In the genomic region with DNA sequence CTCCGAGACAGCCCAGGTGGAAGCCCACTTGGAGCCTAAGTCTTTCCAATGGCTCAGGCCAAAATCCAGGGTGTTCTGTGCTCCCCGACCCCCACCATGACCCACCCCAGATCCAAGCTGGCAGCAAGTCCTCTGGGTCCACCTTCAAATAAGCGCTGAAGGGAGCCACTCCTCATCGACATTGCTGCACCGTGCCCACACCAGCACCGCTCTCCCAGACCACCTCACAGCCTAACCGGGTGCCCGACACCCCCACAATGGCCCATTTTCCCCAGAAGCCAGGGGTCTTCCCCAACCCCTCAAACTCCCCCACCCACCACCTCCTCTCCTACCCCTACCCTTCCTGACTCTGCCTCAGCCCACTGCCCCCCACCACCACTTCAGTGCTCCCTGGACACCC, we compare ENCODE assay signal across 15 cellular contexts. TPM values are rescaled to one million over a fixed set of nuclear protein-coding genes. Genes with fewer than 3 reads are reported as not detected.
DNase-seq lines count a peak whose midpoint lies in the region; ATAC-seq lines count a peak whose summit lies in the region.
"Had no signal": no experiment of that assay in that cellular context is flagged by ENCODE, and none has a peak within 500 bp of the region (broad histone marks: within the 10 kb centered on the region; RNA-seq: fewer than 3 reads in every experiment).

No MANE protein-coding gene starts in this region.

- peak overlapping the region; percentile 10 for H3K4me3 Mint-ChIP-seq in activated T-cell treated with anti-CD3 and anti-CD28 coated beads, Interleukin-2, amount 50 U/mL, for 24 hours
- no peak overlapping the region for H3K4me3 Mint-ChIP-seq in activated CD4-positive, alpha-beta memory T cell treated with anti-CD3 and anti-CD28 coated beads, Interleukin-2, amount 10 ng/mL, durations not matched to agents 7 days and 5 days
- no peak overlapping the region for H3K4me3 Mint-ChIP-seq in stimulated activated naive B cell treated with anti-CD40 and anti-IgM and Interleukin-4, amounts not matched to agents 10 μg/mL and 1 μg/mL and 100 μg/mL, for 72 hours
- H3K4me3 Mint-ChIP-seq: neural progenitor cell had no signal

- peaks cover 96% of the 10 kb centered on the region for H3K36me3 Mint-ChIP-seq in activated T-cell treated with anti-CD3 and anti-CD28 coated beads, Interleukin-2, amount 50 U/mL, for 24 hours (ENCODE audit: low read depth)
- peaks cover 76% of the 10 kb centered on the region for H3K36me3 Mint-ChIP-seq in activated CD4-positive, alpha-beta memory T cell treated with anti-CD3 and anti-CD28 coated beads, Interleukin-2, amount 10 ng/mL, durations not matched to agents 7 days and 5 days (ENCODE audit: low read depth)
- H3K36me3 Mint-ChIP-seq in stimulated activated naive B cell treated with anti-CD40 and anti-IgM and Interleukin-4, amounts not matched to agents 10 μg/mL and 1 μg/mL and 100 μg/mL, for 72 hours = peaks cover 32 to 54% of the 10 kb centered on the region in 2 donors

- no peaks in the 10 kb centered on the region for H3K27me3 ChIP-seq in effector memory CD4-positive, alpha-beta T cell (replicated peaks; ENCODE audit: control insufficient read depth, insufficient read depth, low read length, poor library complexity, severe bottlenecking)
- H3K27me3 ChIP-seq: heart right ventricle, neural progenitor cell, vagina had no signal

- H3K4me1 ChIP-seq in effector memory CD4-positive, alpha-beta T cell (ENCODE audit: control insufficient read depth, insufficient read depth, low read length, poor library complexity, severe bottlenecking) = peaks cover 82% of the 10 kb centered on the region

- POLR2A ChIA-PET in activated CD4-positive, alpha-beta memory T cell treated with anti-CD3 and anti-CD28 coated beads, Interleukin-2, amount 10 ng/mL, durations not matched to agents 7 days and 5 days (lab: Charles Lee) = interaction anchor here (1.3 kb wide), 1 partner anchor 9 kb away, joined by 3 read pairs; no protein-coding TSS in a partner anchor

- H3K9me3 Mint-ChIP-seq in activated T-cell treated with anti-CD3 and anti-CD28 coated beads, Interleukin-2, amount 50 U/mL, for 24 hours = no peaks in the 10 kb centered on the region
- H3K9me3 Mint-ChIP-seq in activated CD4-positive, alpha-beta memory T cell treated with anti-CD3 and anti-CD28 coated beads, Interleukin-2, amount 10 ng/mL, durations not matched to agents 7 days and 5 days = no peaks in the 10 kb centered on the region
- no peaks in the 10 kb centered on the region for H3K9me3 Mint-ChIP-seq in stimulated activated naive B cell treated with anti-CD40 and anti-IgM and Interleukin-4, amounts not matched to agents 10 μg/mL and 1 μg/mL and 100 μg/mL, for 72 hours
- H3K9me3 Mint-ChIP-seq: neural progenitor cell had no signal

- H3K27ac Mint-ChIP-seq in activated T-cell treated with anti-CD3 and anti-CD28 coated beads, Interleukin-2, amount 50 U/mL, for 24 hours = peak overlapping the region; percentile 99
- peak overlapping the region; percentile 33 for H3K27ac Mint-ChIP-seq in activated CD4-positive, alpha-beta memory T cell treated with anti-CD3 and anti-CD28 coated beads, Interleukin-2, amount 10 ng/mL, durations not matched to agents 7 days and 5 days
- H3K27ac Mint-ChIP-seq in stimulated activated naive B cell treated with anti-CD40 and anti-IgM and Interleukin-4, amounts not matched to agents 10 μg/mL and 1 μg/mL and 100 μg/mL, for 72 hours = peak overlapping the region; percentile 66
- H3K27ac Mint-ChIP-seq: neural progenitor cell had no signal

- H3K27ac ChIP-seq in effector memory CD4-positive, alpha-beta T cell (ENCODE audit: insufficient read depth, low read length, poor library complexity, severe bottlenecking) = peak overlapping the region; percentile 51
- H3K27ac ChIP-seq: heart right ventricle, neural progenitor cell, RWPE1, vagina had no signal

- CTCF ChIA-PET in activated CD4-positive, alpha-beta memory T cell treated with anti-CD3 and anti-CD28 coated beads, Interleukin-2, amount 10 ng/mL, durations not matched to agents 7 days and 5 days (lab: Charles Lee) = interaction anchor here (1.3 kb wide), 1 partner anchor 101 kb away, joined by 3 read pairs; no protein-coding TSS in a partner anchor

- H3K4me1 Mint-ChIP-seq in activated T-cell treated with anti-CD3 and anti-CD28 coated beads, Interleukin-2, amount 50 U/mL, for 24 hours (ENCODE audit: low read depth) = peaks cover 96% of the 10 kb centered on the region
- peaks cover 88% of the 10 kb centered on the region for H3K4me1 Mint-ChIP-seq in activated CD4-positive, alpha-beta memory T cell treated with anti-CD3 and anti-CD28 coated beads, Interleukin-2, amount 10 ng/mL, durations not matched to agents 7 days and 5 days
- peaks cover 55 to 79% of the 10 kb centered on the region in 2 donors for H3K4me1 Mint-ChIP-seq in stimulated activated naive B cell treated with anti-CD40 and anti-IgM and Interleukin-4, amounts not matched to agents 10 μg/mL and 1 μg/mL and 100 μg/mL, for 72 hours

- no peaks in the 10 kb centered on the region for H3K27me3 Mint-ChIP-seq in activated T-cell treated with anti-CD3 and anti-CD28 coated beads, Interleukin-2, amount 50 U/mL, for 24 hours
- no peaks in the 10 kb centered on the region for H3K27me3 Mint-ChIP-seq in activated CD4-positive, alpha-beta memory T cell treated with anti-CD3 and anti-CD28 coated beads, Interleukin-2, amount 10 ng/mL, durations not matched to agents 7 days and 5 days
- H3K27me3 Mint-ChIP-seq in stimulated activated naive B cell treated with anti-CD40 and anti-IgM and Interleukin-4, amounts not matched to agents 10 μg/mL and 1 μg/mL and 100 μg/mL, for 72 hours = no peaks in the 10 kb centered on the region

- peaks cover 13% of the 10 kb centered on the region for H3K36me3 ChIP-seq in effector memory CD4-positive, alpha-beta T cell (ENCODE audit: control insufficient read depth, insufficient read depth, low read length)
- H3K36me3 ChIP-seq: heart right ventricle, neural progenitor cell, vagina had no signal

- H3K9me3 ChIP-seq in effector memory CD4-positive, alpha-beta T cell (ENCODE audit: control insufficient read depth, low read length) = no peaks in the 10 kb centered on the region
- H3K9me3 ChIP-seq: heart right ventricle, vagina had no signal

- DNase-seq in activated T-cell treated with anti-CD3 and anti-CD28 coated beads, Interleukin-2, amount 50 U/mL, for 24 hours = no peak
- DNase-seq in activated T-cell treated with anti-CD3 and anti-CD28 coated beads, Interleukin-2, amount 50 U/mL, for 48 hours = no peak
- DNase-seq in activated CD4-positive, alpha-beta memory T cell treated with anti-CD3 and anti-CD28 coated beads, Interleukin-2, amount 10 ng/mL, durations not matched to agents 7 days and 5 days = no peak
- no peak for DNase-seq in effector memory CD4-positive, alpha-beta T cell
- no peak for DNase-seq in stimulated activated naive B cell treated with anti-CD40 and anti-IgM and Interleukin-4, amounts not matched to agents 10 μg/mL and 1 μg/mL and 100 μg/mL, for 72 hours
- DNase-seq in DMS 273 treated with DMSO at 0.1 percent for 48 hours (lab: John Stamatoyannopoulos, UW) = no peak
- DNase-seq: heart right ventricle; NCI-H2227 treated with DMSO at 0.1 percent for 48 hours; retina; stimulated activated naive CD4-positive, alpha-beta T cell treated with Interleukin-2 at 50 U/mL for 16 hours had no signal

- no peak for ATAC-seq in stimulated activated naive B cell treated with anti-CD40 and anti-IgM and Interleukin-4, amounts not matched to agents 10 μg/mL and 1 μg/mL and 100 μg/mL, for 72 hours (replicated peaks)
- no peak for ATAC-seq in GM21447 (IDR thresholded peaks at IDR 0.05; ENCODE audit: unreplicated experiment)
- no peak for ATAC-seq in HG03521 (IDR thresholded peaks at IDR 0.05; ENCODE audit: unreplicated experiment)
- ATAC-seq: heart right ventricle had no signal

- no peak overlapping the region for H3K4me3 ChIP-seq in effector memory CD4-positive, alpha-beta T cell (ENCODE audit: insufficient read depth, low read depth, low read length, poor library complexity, severe bottlenecking)
- H3K4me3 ChIP-seq: heart right ventricle, neural progenitor cell, vagina had no signal

RNA-seq across cellular contexts. Expression of a gene that starts 50.5 kb away (rescaled TPM):
- total RNA-seq in activated CD4-positive, alpha-beta memory T cell treated with anti-CD3 and anti-CD28 coated beads, Interleukin-2, amount 10 ng/mL, durations not matched to agents 7 days and 5 days = 100 to 1,000 TPM; 339 to 350 TPM

Comparison
In these comparisons a context has a peak if more than half of its experiments do, and no peak if none do; other contexts are left out.
1. H3K27ac Mint-ChIP-seq: peak in every context shown above with its lines; median percentile 99 in activated T-cell treated with anti-CD3 and anti-CD28 coated beads, Interleukin-2, amount 50 U/mL, for 24 hours; 66 in stimulated activated naive B cell treated with anti-CD40 and anti-IgM and Interleukin-4, amounts not matched to agents 10 μg/mL and 1 μg/mL and 100 μg/mL, for 72 hours; 33 in activated CD4-positive, alpha-beta memory T cell treated with anti-CD3 and anti-CD28 coated beads, Interleukin-2, amount 10 ng/mL, durations not matched to agents 7 days and 5 days.